In the genomic region with DNA sequence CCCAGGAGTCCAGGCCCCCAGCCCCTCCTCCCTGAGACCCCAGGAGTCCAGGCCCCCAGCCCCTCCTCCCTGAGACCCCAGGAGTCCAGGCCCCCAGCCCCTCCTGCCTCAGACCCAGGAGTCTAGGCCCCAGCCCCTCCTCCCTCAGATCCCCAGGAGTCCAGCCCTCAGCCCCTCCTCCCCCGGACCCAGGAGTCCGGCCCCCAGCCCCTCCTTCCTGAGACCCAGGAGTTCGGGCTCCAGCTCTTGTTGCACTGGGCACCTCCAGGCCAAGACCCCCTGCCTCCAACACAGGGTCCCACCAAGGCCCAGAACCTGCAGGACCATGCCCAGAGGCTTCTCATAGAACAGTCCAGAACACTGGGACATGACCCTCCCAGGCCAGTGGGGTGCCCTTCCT, we compare ENCODE assay signal across 21 cellular contexts. TPM values are rescaled to one million over a fixed set of nuclear protein-coding genes. Genes with fewer than 3 reads are reported as not detected.
DNase-seq lines count a peak whose midpoint lies in the region; ATAC-seq, FAIRE-seq and TF ChIP-seq lines count a peak whose summit lies in the region.
"Had no signal": no experiment of that assay in that cellular context is flagged by ENCODE, and none has a peak within 500 bp of the region (broad histone marks: within the 10 kb centered on the region; RNA-seq: fewer than 3 reads in every experiment).

No MANE protein-coding gene starts in this region.

- H3K36me3 ChIP-seq in MM.1S (replicated peaks; ENCODE audit: insufficient read depth, low read length) = no peaks in the 10 kb centered on the region
- H3K36me3 ChIP-seq in GM12878 (ENCODE audit: control insufficient read depth in 2 of 2, insufficient read depth in 2 of 2, low read length in 1 of 2) = peaks cover 0 to 3% of the 10 kb centered on the region in 2 experiments
- peaks cover 0 to 78% (median 33%) of the 10 kb centered on the region in 6 donors for H3K36me3 ChIP-seq in spleen

- TF ChIP-seq CTCF in MM.1S (IDR thresholded peaks at IDR 0.05; ENCODE audit: low read length) = no peak
- TF ChIP-seq CTCF in GM12878 (IDR thresholded peaks at IDR 0.05 in 2 of 3, conservative IDR thresholded peaks at IDR 0.05 in 1 of 3; ENCODE audit: control insufficient read depth in 2 of 3, extremely low read depth in 1 of 3, insufficient read depth in 1 of 3, low read depth in 3 of 3, low read length in 3 of 3) = no peak
- no peak for TF ChIP-seq CTCF in spleen (IDR thresholded peaks at IDR 0.05 in 8 of 11, conservative IDR thresholded peaks at IDR 0.05 in 3 of 11)
- TF ChIP-seq CTCF in GM10248 (IDR thresholded peaks at IDR 0.05; ENCODE audit: control extremely low read depth, extremely low read depth, low read depth, missing control alignments) = no peak

- H2AFZ ChIP-seq in MM.1S (ENCODE audit: low read length) = no peak overlapping the region
- H2AFZ ChIP-seq in GM12878 (ENCODE audit: control insufficient read depth, low read depth, low read length) = no peak overlapping the region

- intact Hi-C loops in activated CD4-positive, alpha-beta memory T cell treated with anti-CD3 and anti-CD28 coated beads for 36 hours (cut with micrococcal nuclease) = loop anchor here (10.0 kb wide), 1 partner anchor 165 kb away; the partner anchor contains the start of gene OPA3
- intact Hi-C loops in GM12878 (cut with micrococcal nuclease; ENCODE audit: unreplicated experiment) = loop anchor here (1.0 kb wide), 1 partner anchor 15 kb away; the partner anchor contains the start of gene PPP1R13L
- intact Hi-C loops in spleen (cut with DNase I; ENCODE audit: low total_unique reads) = no loop called here

- H3K27me3 Mint-ChIP-seq in activated CD4-positive, alpha-beta memory T cell treated with anti-CD3 and anti-CD28 coated beads, Interleukin-2, amount 10 ng/mL, durations not matched to agents 7 days and 5 days = no peaks in the 10 kb centered on the region
- H3K27me3 Mint-ChIP-seq in activated CD4-positive, alpha-beta memory T cell treated with anti-CD3 and anti-CD28 coated beads for 36 hours = no peaks in the 10 kb centered on the region
- H3K27me3 Mint-ChIP-seq: naive thymus-derived CD8-positive, alpha-beta T cell had no signal

- H3K9me2 ChIP-seq in MM.1S (replicated peaks; ENCODE audit: insufficient read depth, low read length) = no peaks in the 10 kb centered on the region

- TF ChIP-seq POLR2A in GM12878 (IDR thresholded peaks at IDR 0.05; ENCODE audit: low read depth, low read length) (no peak), spleen (IDR thresholded peaks at IDR 0.05) (no peak)

- no peak for ATAC-seq in GM12878
- ATAC-seq: Right ventricle myocardium inferior had no signal

- no peak for TF ChIP-seq RAD21 in GM12878 (IDR thresholded peaks at IDR 0.05; ENCODE audit: insufficient read depth, low read depth, low read length)

- H3K4me1 Mint-ChIP-seq in activated CD4-positive, alpha-beta memory T cell treated with anti-CD3 and anti-CD28 coated beads, Interleukin-2, amount 10 ng/mL, durations not matched to agents 7 days and 5 days = peaks cover 59% of the 10 kb centered on the region
- peaks cover 38% of the 10 kb centered on the region for H3K4me1 Mint-ChIP-seq in activated CD4-positive, alpha-beta memory T cell treated with anti-CD3 and anti-CD28 coated beads for 36 hours (ENCODE audit: low read depth)

- H3K27ac Mint-ChIP-seq in activated CD4-positive, alpha-beta memory T cell treated with anti-CD3 and anti-CD28 coated beads, Interleukin-2, amount 10 ng/mL, durations not matched to agents 7 days and 5 days = peak overlapping the region; percentile 52
- no peak overlapping the region for H3K27ac Mint-ChIP-seq in activated CD4-positive, alpha-beta memory T cell treated with anti-CD3 and anti-CD28 coated beads for 36 hours

- H3K4me2 ChIP-seq in MM.1S (ENCODE audit: low read depth, low read length) (peak overlapping the region; percentile 80; the same call in 1 of the 2 replicates), GM12878 (ENCODE audit: control insufficient read depth, insufficient read depth) (peak overlapping the region; percentile 86)
- H3K4me2 ChIP-seq: smooth muscle cell had no signal

- H3K27me3 ChIP-seq in MM.1S (replicated peaks; ENCODE audit: insufficient read depth, low read length) (no peaks in the 10 kb centered on the region), GM12878 (replicated peaks in 1 of 2; ENCODE audit: control insufficient read depth in 2 of 2, insufficient read depth in 2 of 2, low read length in 1 of 2) (no peaks in the 10 kb centered on the region), spleen (replicated peaks in 1 of 7) (no peaks in the 10 kb centered on the region)
- H3K27me3 ChIP-seq: adrenal gland had no signal

- WGBS in GM12878 (ENCODE audit: insufficient coverage, insufficient replicate concordance, low lambda C conversion rate, missing lambda C conversion rate) = no CpG with 5 or more reads among the region's 3 CpGs
- WGBS in spleen, 5 donors = 17 to 65% (median 31%) methylated on average over 1 to 3 of the region's 3 CpGs

- no peak overlapping the region for H3K4me3 Mint-ChIP-seq in activated CD4-positive, alpha-beta memory T cell treated with anti-CD3 and anti-CD28 coated beads, Interleukin-2, amount 10 ng/mL, durations not matched to agents 7 days and 5 days
- H3K4me3 Mint-ChIP-seq in activated CD4-positive, alpha-beta memory T cell treated with anti-CD3 and anti-CD28 coated beads for 36 hours = no peak overlapping the region

- peak overlapping the region; percentile 65; the same call in 1 of the 2 replicates for H3K27ac ChIP-seq in MM.1S (ENCODE audit: low read length)
- peak overlapping the region; percentile 73 for H3K27ac ChIP-seq in GM12878 (ENCODE audit: control insufficient read depth, insufficient read depth)
- H3K27ac ChIP-seq in spleen = peak overlapping the region in 5 of 8 donors; percentile 63 to 81 (median 69)

- no peak for TF ChIP-seq EP300 in GM12878 (IDR thresholded peaks at IDR 0.05; ENCODE audit: borderline replicate concordance in 1 of 2, control insufficient read depth in 1 of 2, low read depth in 2 of 2, low read length in 2 of 2)

- H3K4me1 ChIP-seq in MM.1S (ENCODE audit: low read length) = peaks cover 16% of the 10 kb centered on the region
- H3K4me1 ChIP-seq in GM12878 (ENCODE audit: control insufficient read depth, insufficient read depth, low read length) = peaks cover 38% of the 10 kb centered on the region
- H3K4me1 ChIP-seq in spleen = peaks cover 20 to 69% (median 54%) of the 10 kb centered on the region in 6 donors

- in situ Hi-C loops in GM12878 (cut with MboI) = no loop called here

- DNase-seq in activated CD4-positive, alpha-beta memory T cell treated with anti-CD3 and anti-CD28 coated beads, Interleukin-2, amount 10 ng/mL, durations not matched to agents 7 days and 5 days = no peak
- no peak for DNase-seq in activated CD4-positive, alpha-beta memory T cell treated with anti-CD3 and anti-CD28 coated beads for 36 hours
- DNase-seq in MM.1S = no peak
- DNase-seq in GM12878 (ENCODE audit: low read depth, low spot score) = no peak
- no peak for DNase-seq in spleen
- no peak for DNase-seq in NCI-H1694 treated with DMSO at 0.1 percent for 48 hours (lab: John Stamatoyannopoulos, UW)
- no peak for DNase-seq in GM10248 (ENCODE audit: extremely low spot score)
- DNase-seq in NCI-H748 (lab: John Stamatoyannopoulos, UW; ENCODE audit: unreplicated experiment) = no peak
- DNase-seq: activated CD4-positive, CD25-positive, alpha-beta regulatory T cell treated with anti-CD3 and anti-CD28 coated beads, Interleukin-2, amount 50 U/mL, for 72 hours; activated CD8-positive, alpha-beta memory T cell treated with anti-CD3 and anti-CD28 coated beads, Interleukin-2, amount 50 U/mL, for 48 hours; activated effector memory CD4-positive, alpha-beta T cell treated with anti-CD3 and anti-CD28 coated beads, Interleukin-2, amount 50 U/mL, for 16 hours; COR-L47; naive thymus-derived CD8-positive, alpha-beta T cell; NCI-H1092; NCI-H2029 treated with DMSO at 0.1 percent for 48 hours; stimulated activated CD4-positive, alpha-beta T cell treated with anti-CD3 and anti-CD28 coated beads, Interleukin-4, amount 100 ng/mL, for 4 hours had no signal

- no peaks in the 10 kb centered on the region for H3K9me3 Mint-ChIP-seq in activated CD4-positive, alpha-beta memory T cell treated with anti-CD3 and anti-CD28 coated beads, Interleukin-2, amount 10 ng/mL, durations not matched to agents 7 days and 5 days
- H3K9me3 Mint-ChIP-seq in activated CD4-positive, alpha-beta memory T cell treated with anti-CD3 and anti-CD28 coated beads for 36 hours = no peaks in the 10 kb centered on the region
- H3K9me3 Mint-ChIP-seq: naive thymus-derived CD8-positive, alpha-beta T cell had no signal

- H3K9me3 ChIP-seq in MM.1S (replicated peaks; ENCODE audit: insufficient read depth, low read length) (no peaks in the 10 kb centered on the region), GM12878 (replicated peaks; ENCODE audit: control insufficient read depth, insufficient read depth, low read length) (no peaks in the 10 kb centered on the region), spleen (no peaks in the 10 kb centered on the region)
- H3K9me3 ChIP-seq: adrenal gland had no signal

- BruUV-seq in GM12878 (replicated peaks; lab: Mats Ljungman, UMichigan) = no TSS peak

- H3K79me2 ChIP-seq in MM.1S (ENCODE audit: low read length) = peaks cover 16% of the 10 kb centered on the region
- H3K79me2 ChIP-seq in GM12878 (ENCODE audit: control insufficient read depth, insufficient read depth, low read length) = peaks cover 16% of the 10 kb centered on the region

- FAIRE-seq in GM12878 (lab: Jason Lieb, UNC) = no peak
- FAIRE-seq: endometrium had no signal

- no peak overlapping the region for H3K4me3 ChIP-seq in MM.1S (ENCODE audit: low read length)
- H3K4me3 ChIP-seq in GM12878 = peak overlapping the region; percentile 26; the same call in 1 of the 2 replicates
- peak overlapping the region in 1 of 8 donors; percentile 32 for H3K4me3 ChIP-seq in spleen
- H3K4me3 ChIP-seq: adrenal gland, smooth muscle cell had no signal

- H3K9ac ChIP-seq in MM.1S (ENCODE audit: low read length) (no peak overlapping the region), GM12878 (ENCODE audit: control insufficient read depth, insufficient read depth, low read length) (peak overlapping the region; percentile 10; the same call in 1 of the 2 replicates)

- POLR2A ChIA-PET in activated CD4-positive, alpha-beta memory T cell treated with anti-CD3 and anti-CD28 coated beads, Interleukin-2, amount 10 ng/mL, durations not matched to agents 7 days and 5 days (lab: Charles Lee) = interaction anchor here (1.2 kb wide), 1 partner anchor 48 kb away, joined by 5 read pairs; the partner anchor contains the start of gene FOSB
- POLR2A ChIA-PET in activated CD4-positive, alpha-beta memory T cell treated with anti-CD3 and anti-CD28 coated beads for 36 hours (lab: Charles Lee) = interaction anchor here (1.0 kb wide), 1 partner anchor 13 kb away, joined by 4 read pairs; no protein-coding TSS in a partner anchor
- POLR2A ChIA-PET in GM12878 (lab: Charles Lee) (no interaction called here), GM10248 (lab: Yijun Ruan, JAX) (no interaction called here)

- H4K20me1 ChIP-seq in MM.1S (ENCODE audit: insufficient read depth, low read length) = no peaks in the 10 kb centered on the region
- H4K20me1 ChIP-seq in GM12878 (ENCODE audit: control insufficient read depth, insufficient read depth) = no peaks in the 10 kb centered on the region

- SMC1A ChIA-PET in GM12878 (lab: Charles Lee; ENCODE audit: uncharacterized antibody, unreplicated experiment) = no interaction called here

- RAD21 ChIA-PET in GM12878 (lab: Charles Lee; ENCODE audit: unreplicated experiment) = interaction anchor here (0.6 to 1.5 kb wide), 3 partner anchors 16 to 221 kb away, joined by 3 to 7 read pairs (median 3); partner anchors contain the start of gene PPP1R13L

- CTCF ChIA-PET in activated CD4-positive, alpha-beta memory T cell treated with anti-CD3 and anti-CD28 coated beads, Interleukin-2, amount 10 ng/mL, durations not matched to agents 7 days and 5 days (lab: Charles Lee) = interaction anchor here (1.2 kb wide), 1 partner anchor 19 kb away, joined by 4 read pairs; no protein-coding TSS in a partner anchor
- CTCF ChIA-PET in activated CD4-positive, alpha-beta memory T cell treated with anti-CD3 and anti-CD28 coated beads for 36 hours (lab: Charles Lee) = no interaction called here
- CTCF ChIA-PET in GM12878 (lab: Yijun Ruan, JAX) (interaction anchor here (1.1 to 4.9 kb wide), 4 partner anchors 17 to 66 kb away, joined by 4 to 42 read pairs (median 6); partner anchors contain the start of gene PPP1R13L), GM10248 (lab: Yijun Ruan, JAX) (interaction anchor here (1.4 to 3.1 kb wide), 3 partner anchors 20 to 66 kb away, joined by 8 to 20 read pairs (median 14); no protein-coding TSS in a partner anchor)

- H3F3A ChIP-seq in MM.1S (ENCODE audit: insufficient read depth, low read length) = peaks cover 28% of the 10 kb centered on the region

- H3K36me3 Mint-ChIP-seq in activated CD4-positive, alpha-beta memory T cell treated with anti-CD3 and anti-CD28 coated beads, Interleukin-2, amount 10 ng/mL, durations not matched to agents 7 days and 5 days (ENCODE audit: low read depth) = peaks cover 37% of the 10 kb centered on the region
- H3K36me3 Mint-ChIP-seq in activated CD4-positive, alpha-beta memory T cell treated with anti-CD3 and anti-CD28 coated beads for 36 hours = peaks cover 12% of the 10 kb centered on the region

RNA-seq across cellular contexts. Expression of gene ERCC1, which starts 3.8 kb away (rescaled TPM):
- total RNA-seq in activated CD4-positive, alpha-beta memory T cell treated with anti-CD3 and anti-CD28 coated beads, Interleukin-2, amount 10 ng/mL, durations not matched to agents 7 days and 5 days = 10 to 100 TPM; 59.8 to 60.6 TPM
- total RNA-seq in activated CD4-positive, alpha-beta memory T cell treated with anti-CD3 and anti-CD28 coated beads for 36 hours = 10 to 100 TPM; 59.4 to 59.7 TPM
- total RNA-seq in GM12878 (2013; cell fraction: nucleolus; rRNA removed) = 59.3 and 59.4 TPM in 2 replicates
- 74.7 and 82.6 TPM in 2 replicates for total RNA-seq in GM12878 (2014; rRNA removed)
- 45.4 and 57.2 TPM in 2 replicates for total RNA-seq in GM12878 (2014; rRNA removed; fragmentation: Illumina TruSeq; extraction: Trizol)
- total RNA-seq in GM12878 (2021) = 70.1 and 75.3 TPM in 2 replicates
- polyA plus RNA-seq in GM12878 (2011; ENCODE audit: low read depth) = 161 TPM
- polyA plus RNA-seq in GM12878 (2011; rRNA removed) = 36.8 and 65.0 TPM in 2 replicates
- polyA plus RNA-seq in GM12878 (2011; cell fraction: cytosol; rRNA removed) = 105 and 127 TPM in 2 replicates
- polyA plus RNA-seq in GM12878 (2011; cell fraction: nucleus; rRNA removed) = 101 and 105 TPM in 2 replicates
- polyA plus RNA-seq in GM12878 (2012) = 49.9 and 53.1 TPM in 2 replicates
- 23.1 and 52.0 TPM in 2 replicates for polyA plus RNA-seq in GM12878 (2014; fragmentation: Illumina TruSeq; extraction: Trizol)
- 10 to 100 TPM; 14.7 to 36.8 TPM for polyA plus RNA-seq in GM12878 (2014; fragmentation: Nextera tagmentation; extraction: Ambion mirVana)
- 104 and 113 TPM in 2 replicates for polyA plus RNA-seq in GM12878 (2014; rRNA removed)
- polyA plus RNA-seq in GM12878 (2016; fragmentation: Nextera tagmentation; extraction: Ambion mirVana) = 10 to 100 TPM; 54.2 to 66.8 TPM
- polyA minus RNA-seq in GM12878 (2011; rRNA and poly(A)+ RNA removed) = 51.6 and 101 TPM in 2 replicates
- 45.3 and 49.4 TPM in 2 replicates for polyA minus RNA-seq in GM12878 (2011; cell fraction: cytosol; rRNA and poly(A)+ RNA removed)
- polyA minus RNA-seq in GM12878 (2011; cell fraction: nucleus; rRNA and poly(A)+ RNA removed) = 28.0 and 31.4 TPM in 2 replicates
- total RNA-seq in spleen = 10 to 100 TPM; 47.3 to 69.4 (median 59.7) TPM
- 10 to 100 TPM; 45.3 to 54.6 (median 50.0) TPM for polyA plus RNA-seq in spleen

RNA-seq across cellular contexts. Expression of gene POLR1G, which starts 13.5 kb away (rescaled TPM):
- 1 to 10 TPM; 3.6 to 3.8 TPM for total RNA-seq in activated CD4-positive, alpha-beta memory T cell treated with anti-CD3 and anti-CD28 coated beads, Interleukin-2, amount 10 ng/mL, durations not matched to agents 7 days and 5 days
- total RNA-seq in activated CD4-positive, alpha-beta memory T cell treated with anti-CD3 and anti-CD28 coated beads for 36 hours = 10 to 100 TPM; 11.1 to 12.6 TPM
- 2.6 and 3.9 TPM in 2 replicates for total RNA-seq in GM12878 (2013; cell fraction: nucleolus; rRNA removed)
- total RNA-seq in GM12878 (2014; rRNA removed) = 18.4 and 30.9 TPM in 2 replicates
- 19.5 and 23.2 TPM in 2 replicates for total RNA-seq in GM12878 (2014; rRNA removed; fragmentation: Illumina TruSeq; extraction: Trizol)
- total RNA-seq in GM12878 (2021) = 18.8 TPM in 2 replicates
- 1.3 TPM for polyA plus RNA-seq in GM12878 (2011; ENCODE audit: low read depth)
- polyA plus RNA-seq in GM12878 (2011; rRNA removed) = 3.1 and 5.0 TPM in 2 replicates
- 5.4 and 6.9 TPM in 2 replicates for polyA plus RNA-seq in GM12878 (2011; cell fraction: cytosol; rRNA removed)
- polyA plus RNA-seq in GM12878 (2011; cell fraction: nucleus; rRNA removed) = 2.1 and 4.8 TPM in 2 replicates
- 3.3 and 4.2 TPM in 2 replicates for polyA plus RNA-seq in GM12878 (2012)
- 13.3 and 22.1 TPM in 2 replicates for polyA plus RNA-seq in GM12878 (2014; fragmentation: Illumina TruSeq; extraction: Trizol)
- polyA plus RNA-seq in GM12878 (2014; fragmentation: Nextera tagmentation; extraction: Ambion mirVana) = 1 to 10 TPM; 2.0 to 5.4 TPM
- polyA plus RNA-seq in GM12878 (2014; rRNA removed) = 17.4 and 24.4 TPM in 2 replicates
- 10 to 100 TPM; 23.2 to 24.3 TPM for polyA plus RNA-seq in GM12878 (2016; fragmentation: Nextera tagmentation; extraction: Ambion mirVana)
- 2.6 and 3.6 TPM in 2 replicates for polyA minus RNA-seq in GM12878 (2011; rRNA and poly(A)+ RNA removed)
- 4.0 and 6.8 TPM in 2 replicates for polyA minus RNA-seq in GM12878 (2011; cell fraction: cytosol; rRNA and poly(A)+ RNA removed)
- 1.3 and 3.3 TPM in 2 replicates for polyA minus RNA-seq in GM12878 (2011; cell fraction: nucleus; rRNA and poly(A)+ RNA removed)
- 1 to 10 TPM; 2.6 to 4.3 (median 3.1) TPM for total RNA-seq in spleen
- polyA plus RNA-seq in spleen = 1 to 10 TPM; 2.1 to 4.3 (median 2.5) TPM

RNA-seq across cellular contexts. Expression of gene PPP1R13L, which starts 15.0 kb away (rescaled TPM):
- total RNA-seq in activated CD4-positive, alpha-beta memory T cell treated with anti-CD3 and anti-CD28 coated beads, Interleukin-2, amount 10 ng/mL, durations not matched to agents 7 days and 5 days = 10 to 100 TPM; 13.0 to 18.9 TPM
- 1 to 10 TPM; 8.1 to 9.2 TPM for total RNA-seq in activated CD4-positive, alpha-beta memory T cell treated with anti-CD3 and anti-CD28 coated beads for 36 hours
- total RNA-seq in GM12878 (2013; cell fraction: nucleolus; rRNA removed) = 34.6 and 46.1 TPM in 2 replicates
- total RNA-seq in GM12878 (2014; rRNA removed) (1.8 and 2.5 TPM in 2 replicates), GM12878 (2014; rRNA removed; fragmentation: Illumina TruSeq; extraction: Trizol) (1.2 and 1.3 TPM in 2 replicates), GM12878 (2021) (10.0 and 11.0 TPM in 2 replicates), spleen (10 to 100 TPM in 5 of 7 donors, 1 to 10 TPM in 2; 3.9 to 18.1 (median 12.5) TPM)
- 15.1 TPM for polyA plus RNA-seq in GM12878 (2011; ENCODE audit: low read depth)
- polyA plus RNA-seq in GM12878 (2011; rRNA removed) (2.3 and 2.4 TPM in 2 replicates), GM12878 (2014; fragmentation: Illumina TruSeq; extraction: Trizol) (3.0 and 3.3 TPM in 2 replicates), GM12878 (2014; fragmentation: Nextera tagmentation; extraction: Ambion mirVana) (1 to 10 TPM in 1 of 2 experiments, under 1 TPM in 1; 0.40 to 1.9 TPM), GM12878 (2014; rRNA removed) (4.4 and 4.7 TPM in 2 replicates), GM12878 (2016; fragmentation: Nextera tagmentation; extraction: Ambion mirVana) (1 to 10 TPM; 2.4 to 2.6 TPM), spleen (10 to 100 TPM in 1 of 3 donors, 1 to 10 TPM in 2; 7.5 to 13.2 (median 8.8) TPM)
- polyA plus RNA-seq in GM12878 (2011; cell fraction: cytosol; rRNA removed) = 3.5 and 3.6 TPM in 2 replicates
- polyA plus RNA-seq in GM12878 (2011; cell fraction: nucleus; rRNA removed) = 15.1 and 17.8 TPM in 2 replicates
- polyA plus RNA-seq in GM12878 (2012) = 23.7 and 26.2 TPM in 2 replicates
- polyA minus RNA-seq in GM12878 (2011; rRNA and poly(A)+ RNA removed) = 2.3 and 4.3 TPM in 2 replicates
- polyA minus RNA-seq in GM12878 (2011; cell fraction: cytosol; rRNA and poly(A)+ RNA removed) = 2.5 and 4.3 TPM in 2 replicates
- 3.1 and 4.4 TPM in 2 replicates for polyA minus RNA-seq in GM12878 (2011; cell fraction: nucleus; rRNA and poly(A)+ RNA removed)

RNA-seq across cellular contexts. Expression of gene FOSB, which starts 47.9 kb away (rescaled TPM):
- total RNA-seq in activated CD4-positive, alpha-beta memory T cell treated with anti-CD3 and anti-CD28 coated beads, Interleukin-2, amount 10 ng/mL, durations not matched to agents 7 days and 5 days = 10 to 100 TPM; 15.3 to 16.1 TPM
- 1 to 10 TPM; 3.7 to 5.9 TPM for total RNA-seq in activated CD4-positive, alpha-beta memory T cell treated with anti-CD3 and anti-CD28 coated beads for 36 hours
- 2.5 and 2.8 TPM in 2 replicates for total RNA-seq in GM12878 (2013; cell fraction: nucleolus; rRNA removed)
- 0.11 and 0.44 TPM in 2 replicates for total RNA-seq in GM12878 (2014; rRNA removed)
- total RNA-seq in GM12878 (2014; rRNA removed; fragmentation: Illumina TruSeq; extraction: Trizol) = 0.14 and 0.31 TPM in 2 replicates
- total RNA-seq in GM12878 (2021) = 0.56 and 0.69 TPM in 2 replicates
- polyA plus RNA-seq in GM12878 (2011; ENCODE audit: low read depth) = 0.52 TPM
- polyA plus RNA-seq in GM12878 (2011; rRNA removed) = 0.13 and 0.20 TPM in 2 replicates
- 0.25 and 0.34 TPM in 2 replicates for polyA plus RNA-seq in GM12878 (2011; cell fraction: cytosol; rRNA removed)
- polyA plus RNA-seq in GM12878 (2011; cell fraction: nucleus; rRNA removed) = 1.6 and 1.8 TPM in 2 replicates
- polyA plus RNA-seq in GM12878 (2012) = 0.83 and 1.1 TPM in 2 replicates
- 0.28 and 0.35 TPM in 2 replicates for polyA plus RNA-seq in GM12878 (2014; fragmentation: Illumina TruSeq; extraction: Trizol)
- under 1 TPM; 0.06 to 0.07 TPM for polyA plus RNA-seq in GM12878 (2014; fragmentation: Nextera tagmentation; extraction: Ambion mirVana)
- polyA plus RNA-seq in GM12878 (2014; rRNA removed) = 0.24 and 0.34 TPM in 2 replicates
- under 1 TPM; 0.29 to 0.45 TPM for polyA plus RNA-seq in GM12878 (2016; fragmentation: Nextera tagmentation; extraction: Ambion mirVana)
- 1.8 and 2.5 TPM in 2 replicates for polyA minus RNA-seq in GM12878 (2011; rRNA and poly(A)+ RNA removed)
- not detected in 2 replicates for polyA minus RNA-seq in GM12878 (2011; cell fraction: cytosol; rRNA and poly(A)+ RNA removed)
- polyA minus RNA-seq in GM12878 (2011; cell fraction: nucleus; rRNA and poly(A)+ RNA removed) = 3.9 and 7.5 TPM in 2 replicates
- total RNA-seq in spleen = 10 to 100 TPM in 2 of 7 donors, 1 to 10 TPM in 4, under 1 TPM in 1; 0.92 to 41.7 (median 1.6) TPM
- 1 to 10 TPM in 2 of 3 donors, under 1 TPM in 1; 0.42 to 2.2 (median 1.3) TPM for polyA plus RNA-seq in spleen
- total RNA-seq: A172 had no signal

RNA-seq across cellular contexts. Expression of gene ERCC2, which starts 49.5 kb away (rescaled TPM):
- total RNA-seq in activated CD4-positive, alpha-beta memory T cell treated with anti-CD3 and anti-CD28 coated beads, Interleukin-2, amount 10 ng/mL, durations not matched to agents 7 days and 5 days = 10 to 100 TPM; 19.0 to 20.0 TPM
- total RNA-seq in activated CD4-positive, alpha-beta memory T cell treated with anti-CD3 and anti-CD28 coated beads for 36 hours = 10 to 100 TPM; 27.2 to 27.4 TPM
- total RNA-seq in GM12878 (2013; cell fraction: nucleolus; rRNA removed) = 19.5 and 22.8 TPM in 2 replicates
- 16.9 and 18.8 TPM in 2 replicates for total RNA-seq in GM12878 (2014; rRNA removed)
- total RNA-seq in GM12878 (2014; rRNA removed; fragmentation: Illumina TruSeq; extraction: Trizol) = 7.5 and 7.7 TPM in 2 replicates
- total RNA-seq in GM12878 (2021) = 38.7 and 40.1 TPM in 2 replicates
- 8.8 TPM for polyA plus RNA-seq in GM12878 (2011; ENCODE audit: low read depth)
- polyA plus RNA-seq in GM12878 (2011; rRNA removed) = 7.4 and 27.2 TPM in 2 replicates
- polyA plus RNA-seq in GM12878 (2011; cell fraction: cytosol; rRNA removed) = 16.8 and 18.1 TPM in 2 replicates
- 73.9 and 87.0 TPM in 2 replicates for polyA plus RNA-seq in GM12878 (2011; cell fraction: nucleus; rRNA removed)
- polyA plus RNA-seq in GM12878 (2012) = 25.0 and 25.7 TPM in 2 replicates
- 7.6 and 20.5 TPM in 2 replicates for polyA plus RNA-seq in GM12878 (2014; fragmentation: Illumina TruSeq; extraction: Trizol)
- 1 to 10 TPM; 1.3 to 2.4 TPM for polyA plus RNA-seq in GM12878 (2014; fragmentation: Nextera tagmentation; extraction: Ambion mirVana)
- polyA plus RNA-seq in GM12878 (2014; rRNA removed) = 20.6 and 24.9 TPM in 2 replicates
- polyA plus RNA-seq in GM12878 (2016; fragmentation: Nextera tagmentation; extraction: Ambion mirVana) = 10 to 100 TPM in 1 of 2 experiments, 1 to 10 TPM in 1; 9.8 to 12.5 TPM
- polyA minus RNA-seq in GM12878 (2011; rRNA and poly(A)+ RNA removed) = 25.1 and 39.2 TPM in 2 replicates
- 9.8 and 10.8 TPM in 2 replicates for polyA minus RNA-seq in GM12878 (2011; cell fraction: cytosol; rRNA and poly(A)+ RNA removed)
- 16.8 and 27.8 TPM in 2 replicates for polyA minus RNA-seq in GM12878 (2011; cell fraction: nucleus; rRNA and poly(A)+ RNA removed)
- total RNA-seq in spleen = 10 to 100 TPM; 12.2 to 22.1 (median 14.7) TPM
- polyA plus RNA-seq in spleen = 10 to 100 TPM; 11.5 to 19.1 (median 17.3) TPM

Comparison
In these comparisons a context has a peak if more than half of its experiments do, and no peak if none do; other contexts are left out.
1. POLR2A ChIA-PET loops: an anchor here in activated CD4-positive, alpha-beta memory T cell treated with anti-CD3 and anti-CD28 coated beads, Interleukin-2, amount 10 ng/mL, durations not matched to agents 7 days and 5 days (1.2 kb wide) and activated CD4-positive, alpha-beta memory T cell treated with anti-CD3 and anti-CD28 coated beads for 36 hours (1.0 kb wide); none called in GM12878 and GM10248.